ENCODE assay signal across 16 cellular contexts in genomic region chr1:164753521-164754077, GRCh38.
A peak's percentile ranks its signal among the peaks of the same experiment; 100 is the strongest.
DNase-seq lines count a peak whose midpoint lies in the region; ATAC-seq and TF ChIP-seq lines count a peak whose summit lies in the region.
"Had no signal": no experiment of that assay in that cellular context is flagged by ENCODE, and none has a peak within 500 bp of the region (broad histone marks: within the 10 kb centered on the region; RNA-seq: fewer than 3 reads in every experiment).

No MANE protein-coding gene starts in this region.

- DNase-seq in adipocyte (ENCODE audit: low read depth) (no peak), Right ventricle myocardium superior (no peak), osteoblast (ENCODE audit: insufficient read length, low spot score, missing footprints) (no peak), upper lobe of right lung (no peak), COR-L47 (lab: John Stamatoyannopoulos, UW) (no peak), SHP77 treated with DMSO at 0.1 percent for 48 hours (lab: John Stamatoyannopoulos, UW) (no peak)
- DNase-seq: activated naive CD4-positive, alpha-beta T cell treated with Interleukin-2 at 50 U/mL for 16 hours; CD8-positive, alpha-beta memory T cell; kidney glomerular epithelial cell; NCI-H2107; stimulated activated CD4-positive, alpha-beta T cell treated with anti-CD3 and anti-CD28 coated beads, Interleukin-2, amount 100 ng/mL, for 24 hours; T-helper 1 cell had no signal

- H3K27ac ChIP-seq in osteoblast (ENCODE audit: low read depth, low read length) (no peak overlapping the region), upper lobe of right lung (peak overlapping the region; percentile 11)
- H3K27ac ChIP-seq: KMS-11, neutrophil had no signal

- no peaks in the 10 kb centered on the region for H3K79me2 ChIP-seq in osteoblast (ENCODE audit: insufficient read depth, low read length)

- H3K9ac ChIP-seq in adipocyte (ENCODE audit: low read length) = peak overlapping the region; percentile 70
- H3K9ac ChIP-seq: KMS-11 had no signal

- TF ChIP-seq CTCF in osteoblast (IDR thresholded peaks at IDR 0.05; ENCODE audit: extremely low read depth, low read depth, low read length) (no peak), upper lobe of right lung (IDR thresholded peaks at IDR 0.05) (no peak)

- H3K4me3 ChIP-seq in adipocyte (ENCODE audit: low read length) (peak overlapping the region; percentile 71), osteoblast (ENCODE audit: insufficient read depth, low read length) (peak overlapping the region; percentile 29), upper lobe of right lung (no peak overlapping the region)

- intact Hi-C loops in Right ventricle myocardium superior (cut with DNase I) (no loop called here), upper lobe of right lung (cut with DNase I) (no loop called here)

- H4K20me1 ChIP-seq in osteoblast (ENCODE audit: insufficient read depth, low read length) = no peaks in the 10 kb centered on the region

- H3K4me2 ChIP-seq in osteoblast (ENCODE audit: insufficient read depth, low read length) = peak overlapping the region; percentile 55
- H3K4me2 ChIP-seq: KMS-11 had no signal

- H2AFZ ChIP-seq in osteoblast (ENCODE audit: low read length) = peak overlapping the region; percentile 77

- peak; percentile 25 for ATAC-seq in Right ventricle myocardium superior (ENCODE audit: poor library complexity)
- peak; percentile 23 for ATAC-seq in upper lobe of right lung
- no peak for ATAC-seq in GM18520 (IDR thresholded peaks at IDR 0.05; ENCODE audit: unreplicated experiment)
- ATAC-seq: stimulated activated memory B cell treated with anti-CD40 and anti-IgM and Interleukin-4, amounts not matched to agents 10 μg/mL and 1 μg/mL and 100 μg/mL, for 72 hours had no signal

- H3K9me3 ChIP-seq in adipocyte (ENCODE audit: control insufficient read depth, low read length) = peaks cover 3% of the 10 kb centered on the region
- H3K9me3 ChIP-seq in osteoblast (ENCODE audit: low read depth, low read length) = no peaks in the 10 kb centered on the region
- no peaks in the 10 kb centered on the region for H3K9me3 ChIP-seq in upper lobe of right lung
- H3K9me3 ChIP-seq: neutrophil had no signal

- H3K27me3 ChIP-seq in adipocyte (replicated peaks; ENCODE audit: control insufficient read depth, insufficient read depth, low read length) = no peaks in the 10 kb centered on the region
- H3K27me3 ChIP-seq in osteoblast (ENCODE audit: insufficient read depth, low read length) = no peaks in the 10 kb centered on the region
- H3K27me3 ChIP-seq in upper lobe of right lung = no peaks in the 10 kb centered on the region
- H3K27me3 ChIP-seq: neutrophil had no signal

- H3K36me3 ChIP-seq in adipocyte (ENCODE audit: control insufficient read depth, insufficient read depth, low read length, severe bottlenecking) (no peaks in the 10 kb centered on the region), osteoblast (ENCODE audit: insufficient read depth, low read length) (no peaks in the 10 kb centered on the region), upper lobe of right lung (no peaks in the 10 kb centered on the region)
- H3K36me3 ChIP-seq: neutrophil had no signal

- peaks cover 56% of the 10 kb centered on the region for H3K4me1 ChIP-seq in adipocyte (ENCODE audit: control insufficient read depth, insufficient read depth, low read length)
- H3K4me1 ChIP-seq in osteoblast (ENCODE audit: insufficient read depth, low read length) = peaks cover 11% of the 10 kb centered on the region
- H3K4me1 ChIP-seq in upper lobe of right lung = peaks cover 14% of the 10 kb centered on the region
